ENCODE assay signal across 26 cellular contexts in the genomic region with DNA sequence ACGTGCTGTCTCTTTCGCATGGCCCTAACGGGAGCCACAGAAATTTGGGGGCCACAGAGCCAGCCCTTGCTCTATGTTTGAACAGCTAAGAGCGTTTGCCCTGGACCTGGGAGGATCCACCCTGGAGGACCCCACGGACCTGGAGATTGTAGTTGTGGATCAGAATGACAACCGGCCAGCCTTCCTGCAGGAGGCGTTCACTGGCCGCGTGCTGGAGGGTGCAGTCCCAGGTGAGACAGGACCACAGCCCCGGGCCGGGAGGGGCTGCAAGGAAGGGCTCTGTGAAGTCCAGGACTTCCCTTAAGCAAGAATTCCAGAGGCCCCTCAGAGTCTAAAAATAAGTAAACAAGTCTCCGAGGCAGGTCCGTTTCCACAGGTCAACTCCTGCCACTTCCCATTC. TPM values are rescaled to one million over a fixed set of nuclear protein-coding genes. Genes with fewer than 3 reads are reported as not detected.
"Had no signal": no experiment of that assay in that cellular context is flagged by ENCODE, and none has a peak within 500 bp of the region (broad histone marks: within the 10 kb centered on the region; RNA-seq: fewer than 3 reads in every experiment).

No MANE protein-coding gene starts in this region.

- H3K9me3 ChIP-seq: ovary, testis, vagina had no signal

- H3K36me3 ChIP-seq: brain microvascular endothelial cell, ovary, spleen, vagina had no signal

- H3K4me3 ChIP-seq: ovary, spleen, testis, vagina had no signal

- H3K27ac ChIP-seq: brain microvascular endothelial cell, ovary, spleen, testis, vagina had no signal

- ATAC-seq: effector memory CD8-positive, alpha-beta T cell had no signal

- FAIRE-seq: astrocyte, endothelial cell of umbilical vein, keratinocyte had no signal

- DNase-seq: activated CD4-positive, alpha-beta T cell treated with anti-CD3 and anti-CD28 coated beads for 4 hours; activated CD4-positive, alpha-beta T cell treated with anti-CD3 and anti-CD28 coated beads, Interleukin-2, amount 50 U/mL, for 4 hours; activated effector memory CD4-positive, alpha-beta T cell treated with anti-CD3 and anti-CD28 coated beads, Interleukin-2, amount 50 U/mL, for 16 hours; activated naive CD4-positive, alpha-beta T cell treated with anti-CD3 and anti-CD28 coated beads for 36 hours; activated T-cell treated with anti-CD3 and anti-CD28 coated beads, Interleukin-2, amount 50 U/mL, for 1 hour; amniotic stem cell; brain microvascular endothelial cell; cortex of kidney; effector memory CD8-positive, alpha-beta T cell; head of caudate nucleus; hippocampal formation; naive B cell; nephron progenitor cell; ovary; spleen; stimulated activated naive CD4-positive, alpha-beta T cell treated with Interleukin-2 at 50 U/mL for 16 hours; testis had no signal

- H3K27me3 ChIP-seq: brain microvascular endothelial cell, ovary, testis, vagina had no signal

- H3K4me1 ChIP-seq: spleen, testis, vagina had no signal

RNA-seq across cellular contexts. Expression of a gene that starts 11.9 kb away (rescaled TPM):
- total RNA-seq: activated naive CD4-positive, alpha-beta T cell treated with anti-CD3 and anti-CD28 coated beads for 36 hours; activated T-helper 1 cell treated with anti-CD3 and anti-CD28 coated beads, Interleukin-12 subunit alpha, Interleukin-12 subunit beta, Interleukin-2, Interleukin-4 antibody, amounts not matched to agents 30 ng/mL and 10 ng/mL and 1 ng/mL, durations not matched to agents 14 hours and 24 hours and 36 hours; endothelial cell of umbilical vein; lower leg skin; progenitor cell of endocrine pancreas; vagina had no signal
- polyA plus RNA-seq: esophagus, keratinocyte had no signal

RNA-seq across cellular contexts. Expression of a gene that starts 16.9 kb away (rescaled TPM):
- total RNA-seq: cardiac septum, endothelial cell of umbilical vein, vagina had no signal
- polyA plus RNA-seq: keratinocyte had no signal
